Comparison of ENCODE assay signal across 15 cellular contexts in genomic region chr21:45142469-45142868, GRCh38.
DNase-seq lines count a peak whose midpoint lies in the region; ATAC-seq, FAIRE-seq and TF ChIP-seq lines count a peak whose summit lies in the region.
"Had no signal": no experiment of that assay in that cellular context is flagged by ENCODE, and none has a peak within 500 bp of the region (broad histone marks: within the 10 kb centered on the region; RNA-seq: fewer than 3 reads in every experiment).

No MANE protein-coding gene starts in this region.

- H3K36me3 Mint-ChIP-seq in chondrocyte (ENCODE audit: low read depth), result peaks cover 19% of the 10 kb centered on the region
- H3K36me3 Mint-ChIP-seq in T-helper 17 cell (ENCODE audit: low read depth), result peaks cover 10% of the 10 kb centered on the region
- no peaks in the 10 kb centered on the region for H3K36me3 Mint-ChIP-seq in nephron progenitor cell (ENCODE audit: low read depth)

- no peak for FAIRE-seq in HepG2 (lab: Jason Lieb, UNC)
- FAIRE-seq: frontal cortex had no signal

- WGBS in HepG2 (ENCODE audit: low lambda C conversion rate), result 94% methylated on average over 1 of the region's 7 CpGs

- in situ Hi-C loops in HepG2 (cut with HindIII; ENCODE audit: extremely low pct_ligation_motif_present, low pct_unique_long_range_greater_than_20kb), result no loop called here

- H4K20me1 ChIP-seq in HepG2 (ENCODE audit: insufficient read depth, low read length), result no peaks in the 10 kb centered on the region

- CTCF ChIA-PET in HepG2 (lab: Yijun Ruan, JAX; ENCODE audit: low intra/inter-chr PET ratio, low total read pairs), result no interaction called here

- H3K9ac ChIP-seq in HepG2 (ENCODE audit: insufficient read depth, low read depth, low read length), result no peak overlapping the region

- H3K4me3 Mint-ChIP-seq in chondrocyte (ENCODE audit: unreplicated experiment) (no peak overlapping the region), T-helper 17 cell (no peak overlapping the region), nephron progenitor cell (no peak overlapping the region)
- H3K4me3 Mint-ChIP-seq: H9 had no signal

- H3K4me1 Mint-ChIP-seq in chondrocyte (ENCODE audit: low read depth) (peaks cover 32% of the 10 kb centered on the region), T-helper 17 cell (peaks cover 18% of the 10 kb centered on the region), nephron progenitor cell (peaks cover 23% of the 10 kb centered on the region)

- H3K9me3 ChIP-seq in HepG2 (ENCODE audit: low read length) (no peaks in the 10 kb centered on the region), T-helper 17 cell (ENCODE audit: control insufficient read depth, low read length, poor library complexity, severe bottlenecking) (no peaks in the 10 kb centered on the region)
- H3K9me3 ChIP-seq: right lobe of liver had no signal

- TF ChIP-seq CTCF in chondrocyte (IDR thresholded peaks at IDR 0.05) (no peak), HepG2 (CRISPR knock-in tag; IDR thresholded peaks at IDR 0.05) (no peak), nephron progenitor cell (IDR thresholded peaks at IDR 0.05) (no peak)

- TF ChIP-seq POLR2A in HepG2 (IDR thresholded peaks at IDR 0.05; ENCODE audit: insufficient read depth in 1 of 2, low read depth in 2 of 2, low read length in 2 of 2), result no peak

- no peaks in the 10 kb centered on the region for H3K27me3 ChIP-seq in HepG2 (ENCODE audit: control insufficient read depth in 1 of 2, insufficient read depth in 2 of 2, low read length in 2 of 2)
- H3K27me3 ChIP-seq: right lobe of liver had no signal

- ATAC-seq in HepG2, result no peak
- no peak for ATAC-seq in HG02970 (IDR thresholded peaks at IDR 0.05; ENCODE audit: low FRiP score, unreplicated experiment)
- ATAC-seq in T-helper 17 cell, result no peak

- DNase-seq in A172 (ENCODE audit: low spot score) (peak; percentile 87), HT1080 (ENCODE audit: low read depth) (peak; percentile 66), chondrocyte (ENCODE audit: low spot score) (no peak), HepG2 (ENCODE audit: low spot score) (no peak), T-helper 17 cell (no peak), nephron progenitor cell (no peak), SKM-1 (lab: John Stamatoyannopoulos, UW; ENCODE audit: unreplicated experiment) (no peak)
- DNase-seq: amniotic stem cell, GF-D8, H9, NCI-H69 had no signal

- H3K27ac Mint-ChIP-seq in chondrocyte (ENCODE audit: unreplicated experiment), result peak overlapping the region; percentile 88
- H3K27ac Mint-ChIP-seq in T-helper 17 cell, result no peak overlapping the region
- H3K27ac Mint-ChIP-seq in nephron progenitor cell, result no peak overlapping the region

- no peaks in the 10 kb centered on the region for H3K79me2 ChIP-seq in HepG2 (ENCODE audit: insufficient read depth, low read length)

- H3K27me3 Mint-ChIP-seq in chondrocyte (ENCODE audit: low read depth), result no peaks in the 10 kb centered on the region
- no peaks in the 10 kb centered on the region for H3K27me3 Mint-ChIP-seq in T-helper 17 cell
- H3K27me3 Mint-ChIP-seq in nephron progenitor cell (ENCODE audit: low read depth, poor library complexity), result no peaks in the 10 kb centered on the region

- intact Hi-C loops in HepG2 (cut with micrococcal nuclease; ENCODE audit: unreplicated experiment), result loop anchor here (5.0 kb wide), 1 partner anchor 130 kb away; no protein-coding TSS in a partner anchor

- no peak overlapping the region for H3K4me3 ChIP-seq in HepG2 (replicated peaks in 1 of 3; ENCODE audit: insufficient read depth in 1 of 3, low read depth in 2 of 3, low read length in 3 of 3)
- H3K4me3 ChIP-seq: lung, right lobe of liver had no signal

- H3K4me1 ChIP-seq in HepG2 (ENCODE audit: insufficient read depth, low read length), result peaks cover 12% of the 10 kb centered on the region

- no peak overlapping the region for H3K4me2 ChIP-seq in HepG2 (ENCODE audit: low read depth, low read length)

- TF ChIP-seq EP300 in HepG2 (IDR thresholded peaks at IDR 0.05; ENCODE audit: low read depth in 2 of 2, low read length in 2 of 2) (no peak), HepG2 (CRISPR knock-in tag; IDR thresholded peaks at IDR 0.05; ENCODE audit: borderline replicate concordance) (no peak)

- H3K9me3 Mint-ChIP-seq in chondrocyte (ENCODE audit: low read depth) (no peaks in the 10 kb centered on the region), nephron progenitor cell (no peaks in the 10 kb centered on the region)
- H3K9me3 Mint-ChIP-seq: H9 had no signal

- no TSS peak for BruUV-seq in HepG2 (replicated peaks; lab: Mats Ljungman, UMichigan)

- H3K27ac ChIP-seq in HepG2 (ENCODE audit: extremely low read length, insufficient read depth, low read length), result no peak overlapping the region
- H3K27ac ChIP-seq: right lobe of liver had no signal

- POLR2A ChIA-PET in HepG2 (lab: Yijun Ruan, JAX), result no interaction called here

- TF ChIP-seq RAD21 in HepG2 (CRISPR knock-in tag; IDR thresholded peaks at IDR 0.05), result no peak

- H3K36me3 ChIP-seq in HepG2 (replicated peaks in 1 of 2; ENCODE audit: control insufficient read depth in 1 of 2, insufficient read depth in 2 of 2, low read length in 2 of 2), result peaks cover 0 to 4% of the 10 kb centered on the region in 2 experiments; a peak in 1 of 5 replicates
- H3K36me3 ChIP-seq: right lobe of liver had no signal

- H2AFZ ChIP-seq in HepG2 (ENCODE audit: low read length), result no peak overlapping the region

TF ChIP-seq in HepG2, 621 proteins besides CTCF, POLR2A, EP300 and RAD21 (continues in another document):
- TF ChIP-seq ZMAT3 (CRISPR knock-in tag; conservative IDR thresholded peaks at IDR 0.05), result no peak
- TF ChIP-seq, protein P1, sequence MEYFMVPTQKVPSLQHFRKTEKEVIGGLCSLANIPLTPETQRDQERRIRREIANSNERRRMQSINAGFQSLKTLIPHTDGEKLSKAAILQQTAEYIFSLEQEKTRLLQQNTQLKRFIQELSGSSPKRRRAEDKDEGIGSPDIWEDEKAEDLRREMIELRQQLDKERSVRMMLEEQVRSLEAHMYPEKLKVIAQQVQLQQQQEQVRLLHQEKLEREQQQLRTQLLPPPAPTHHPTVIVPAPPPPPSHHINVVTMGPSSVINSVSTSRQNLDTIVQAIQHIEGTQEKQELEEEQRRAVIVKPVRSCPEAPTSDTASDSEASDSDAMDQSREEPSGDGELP (IDR thresholded peaks at IDR 0.05; ENCODE audit: borderline replicate concordance, low read depth), result peak; percentile 37; the same call in 1 of the 2 replicates
- 0 out of 2 replicates have a peak, but pooled peaks have one; percentile 25 for TF ChIP-seq SAP130 (CRISPR knock-in tag; IDR thresholded peaks at IDR 0.05; ENCODE audit: low read depth)
- TF ChIP-seq, protein P2, sequence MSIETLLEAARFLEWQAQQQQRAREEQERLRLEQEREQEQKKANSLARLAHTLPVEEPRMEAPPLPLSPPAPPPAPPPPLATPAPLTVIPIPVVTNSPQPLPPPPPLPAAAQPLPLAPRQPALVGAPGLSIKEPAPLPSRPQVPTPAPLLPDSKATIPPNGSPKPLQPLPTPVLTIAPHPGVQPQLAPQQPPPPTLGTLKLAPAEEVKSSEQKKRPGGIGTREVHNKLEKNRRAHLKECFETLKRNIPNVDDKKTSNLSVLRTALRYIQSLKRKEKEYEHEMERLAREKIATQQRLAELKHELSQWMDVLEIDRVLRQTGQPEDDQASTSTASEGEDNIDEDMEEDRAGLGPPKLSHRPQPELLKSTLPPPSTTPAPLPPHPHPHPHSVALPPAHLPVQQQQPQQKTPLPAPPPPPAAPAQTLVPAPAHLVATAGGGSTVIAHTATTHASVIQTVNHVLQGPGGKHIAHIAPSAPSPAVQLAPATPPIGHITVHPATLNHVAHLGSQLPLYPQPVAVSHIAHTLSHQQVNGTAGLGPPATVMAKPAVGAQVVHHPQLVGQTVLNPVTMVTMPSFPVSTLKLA (IDR thresholded peaks at IDR 0.05), result peak; percentile 76
- TF ChIP-seq ZNF264 (CRISPR knock-in tag; IDR thresholded peaks at IDR 0.05), result no peak
- TF ChIP-seq ZBTB7A (CRISPR knock-in tag; IDR thresholded peaks at IDR 0.05), result no peak
- TF ChIP-seq ZNF687 (CRISPR knock-in tag; IDR thresholded peaks at IDR 0.05), result peak; percentile 19; the same call in 1 of the 2 replicates

Comparison
In these comparisons a context has a peak if more than half of its experiments do, and no peak if none do; other contexts are left out.
1. DNase-seq: peak in A172 (single experiment) and HT1080 (single experiment); none in chondrocyte (single experiment), HepG2 (single experiment), T-helper 17 cell (0 of 3), nephron progenitor cell (single experiment) and SKM-1 (single experiment).